Comparison of ENCODE assay signal across 25 cellular contexts in the genomic region with DNA sequence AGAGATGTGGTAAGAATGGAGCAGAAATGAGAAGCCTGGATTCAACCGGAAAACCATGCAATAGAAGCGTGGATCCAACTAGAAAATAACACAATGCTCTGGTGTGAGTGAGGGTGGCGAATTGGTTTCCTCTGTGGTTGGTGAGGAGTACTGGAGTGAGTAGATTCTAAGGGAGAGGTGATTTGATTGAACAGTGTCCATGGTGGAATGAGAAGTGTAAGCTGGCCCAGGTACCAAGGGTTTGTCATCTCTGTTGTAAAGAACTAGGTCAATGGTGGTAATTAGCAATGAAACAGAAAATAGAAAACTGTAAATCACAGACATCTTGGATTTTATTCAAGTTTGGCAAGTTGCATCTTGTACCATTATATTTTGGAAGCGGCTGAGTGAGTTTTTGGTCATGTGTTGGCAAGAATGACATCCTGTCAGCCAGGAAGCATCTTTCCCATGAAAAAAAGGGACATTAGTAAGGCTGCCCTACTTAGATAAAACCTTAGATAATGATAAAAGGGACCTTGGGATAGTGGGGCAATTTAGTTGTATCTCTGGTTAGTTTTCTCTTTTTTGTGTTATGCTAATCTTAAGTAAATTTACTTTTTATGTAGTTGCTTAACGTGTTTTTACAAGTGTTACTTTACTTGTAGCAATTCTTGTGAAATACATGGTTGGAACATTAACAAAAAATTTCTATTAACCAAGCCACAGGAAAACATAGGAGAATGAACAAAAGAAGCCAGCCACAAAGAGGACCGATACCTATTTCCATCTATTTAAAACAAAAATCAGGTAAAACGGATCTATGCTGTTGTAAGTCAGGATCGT. TPM values are rescaled to one million over a fixed set of nuclear protein-coding genes. Genes with fewer than 3 reads are reported as not detected.
A peak's percentile ranks its signal among the peaks of the same experiment; 100 is the strongest.
DNase-seq lines count a peak whose midpoint lies in the region; ATAC-seq and TF ChIP-seq lines count a peak whose summit lies in the region.
"Had no signal": no experiment of that assay in that cellular context is flagged by ENCODE, and none has a peak within 500 bp of the region (broad histone marks: within the 10 kb centered on the region; RNA-seq: fewer than 3 reads in every experiment).

No MANE protein-coding gene starts in this region.

- no peak for TF ChIP-seq POLR2A in upper lobe of left lung (IDR thresholded peaks at IDR 0.05)
- no peak for TF ChIP-seq POLR2A in adrenal gland (IDR thresholded peaks at IDR 0.05)

- POLR2A ChIA-PET in PC-3 (lab: Charles Lee; ENCODE audit: unreplicated experiment) = no interaction called here

- DNase-seq in PC-3 = peak; percentile 24
- DNase-seq in endodermal cell = no peak
- no peak for DNase-seq in left lung
- DNase-seq in upper lobe of left lung = no peak
- DNase-seq in activated CD8-positive, alpha-beta memory T cell treated with anti-CD3 and anti-CD28 coated beads for 24 hours = no peak
- DNase-seq in DMS 273 (lab: John Stamatoyannopoulos, UW; ENCODE audit: unreplicated experiment) = no peak
- DNase-seq in adrenal gland = no peak
- no peak for DNase-seq in LoVo (ENCODE audit: low spot score)
- DNase-seq: activated CD4-positive, alpha-beta memory T cell treated with anti-CD3 and anti-CD28 coated beads for 36 hours; activated effector memory CD4-positive, alpha-beta T cell treated with Interleukin-2 at 50 U/mL for 16 hours; activated naive CD8-positive, alpha-beta T cell treated with anti-CD3 and anti-CD28 coated beads for 36 hours; DMS 273 treated with DMSO at 0.1 percent for 48 hours; erythroblast; islet precursor cell; mesenchymal stem cell; NCI-H1092; NCI-H2029; NCI-H82; SHP77 had no signal

- 87 to 90% methylated on average over 6 to 8 of the region's 8 CpGs for WGBS in endodermal cell (ENCODE audit: insufficient coverage in 1 of 2, insufficient read length in 1 of 2), 2 experiments
- 54 to 57% methylated on average over 8 of the region's 8 CpGs for WGBS in upper lobe of left lung, 2 donors
- 70 to 73% (median 72%) methylated on average over 8 of the region's 8 CpGs for WGBS in adrenal gland, 4 donors

- BruUV-seq in PC-3 (replicated peaks; lab: Mats Ljungman, UMichigan) = no TSS peak

- H3K4me1 Mint-ChIP-seq in endodermal cell = peaks cover 19% of the 10 kb centered on the region
- H3K4me1 Mint-ChIP-seq: activated naive CD8-positive, alpha-beta T cell treated with anti-CD3 and anti-CD28 coated beads for 36 hours had no signal

- intact Hi-C loops in PC-3 (cut with micrococcal nuclease) = no loop called here
- intact Hi-C loops in left lung (cut with DNase I) = no loop called here
- intact Hi-C loops in adrenal gland (cut with DNase I) = no loop called here

- H3K27ac ChIP-seq in PC-3 (ENCODE audit: low read length) = no peak overlapping the region
- no peak overlapping the region for H3K27ac ChIP-seq in endodermal cell (ENCODE audit: low read depth, low read length)
- H3K27ac ChIP-seq in left lung = no peak overlapping the region
- peak overlapping the region; percentile 18 to 59 (median 44) for H3K27ac ChIP-seq in upper lobe of left lung
- H3K27ac ChIP-seq in adrenal gland = no peak overlapping the region
- H3K27ac ChIP-seq: HL-60, neutrophil had no signal

- ATAC-seq in PC-3 (no peak), left lung (peak; percentile 42), upper lobe of left lung (ENCODE audit: low FRiP score in 2 of 2) (no peak)
- ATAC-seq: activated CD4-positive, CD25-positive, alpha-beta regulatory T cell treated with anti-CD3 and anti-CD28 coated beads, Interleukin-2, amount 50 U/mL, for 24 hours; HCT116 had no signal

- no peak overlapping the region for H2AFZ ChIP-seq in PC-3 (ENCODE audit: low read length)

- H3K9me2 ChIP-seq in PC-3 (replicated peaks; ENCODE audit: low read length) = no peaks in the 10 kb centered on the region

- H3K4me3 ChIP-seq in PC-3 (ENCODE audit: low read length) (no peak overlapping the region), endodermal cell (ENCODE audit: low read length) (no peak overlapping the region), left lung (no peak overlapping the region), upper lobe of left lung (no peak overlapping the region), adrenal gland (no peak overlapping the region)
- H3K4me3 ChIP-seq: smooth muscle cell had no signal

- H3K4me1 ChIP-seq in PC-3 (ENCODE audit: insufficient read depth, low read length) (no peaks in the 10 kb centered on the region), endodermal cell (ENCODE audit: control insufficient read depth, insufficient read depth, low read length) (no peaks in the 10 kb centered on the region), left lung (peaks cover 0 to 8% of the 10 kb centered on the region in 2 donors), upper lobe of left lung (peaks cover 4 to 27% (median 15%) of the 10 kb centered on the region in 4 donors), adrenal gland (replicated peaks in 1 of 2) (no peaks in the 10 kb centered on the region)

- H3K9me3 Mint-ChIP-seq in endodermal cell = no peaks in the 10 kb centered on the region
- H3K9me3 Mint-ChIP-seq: activated CD4-positive, alpha-beta memory T cell treated with anti-CD3 and anti-CD28 coated beads for 36 hours; activated naive CD8-positive, alpha-beta T cell treated with anti-CD3 and anti-CD28 coated beads for 36 hours had no signal

- H3K9me3 ChIP-seq in PC-3 (ENCODE audit: low read length) (no peaks in the 10 kb centered on the region), endodermal cell (ENCODE audit: control insufficient read depth, low read length) (no peaks in the 10 kb centered on the region), left lung (no peaks in the 10 kb centered on the region), upper lobe of left lung (no peaks in the 10 kb centered on the region), adrenal gland (replicated peaks in 1 of 3) (no peaks in the 10 kb centered on the region)
- H3K9me3 ChIP-seq: neutrophil had no signal

- TF ChIP-seq CTCF in PC-3 (conservative IDR thresholded peaks at IDR 0.05; ENCODE audit: low read depth, low read length) (no peak), endodermal cell (conservative IDR thresholded peaks at IDR 0.05) (no peak), left lung (IDR thresholded peaks at IDR 0.05) (no peak), upper lobe of left lung (IDR thresholded peaks at IDR 0.05) (no peak), adrenal gland (IDR thresholded peaks at IDR 0.05) (no peak)

- H3K27me3 ChIP-seq in PC-3 (ENCODE audit: low read length) (no peaks in the 10 kb centered on the region), endodermal cell (ENCODE audit: control insufficient read depth, insufficient read depth, low read length, poor library complexity, severe bottlenecking) (no peaks in the 10 kb centered on the region), left lung (no peaks in the 10 kb centered on the region), upper lobe of left lung (no peaks in the 10 kb centered on the region), adrenal gland (no peaks in the 10 kb centered on the region)

- H3K27me3 Mint-ChIP-seq in endodermal cell (ENCODE audit: insufficient read depth) = peaks cover 4% of the 10 kb centered on the region

- H3K79me2 ChIP-seq in PC-3 (ENCODE audit: low read length) = no peaks in the 10 kb centered on the region

- TF ChIP-seq EP300 in upper lobe of left lung (IDR thresholded peaks at IDR 0.05) = no peak

- H3K9ac ChIP-seq in PC-3 (ENCODE audit: low read length) = no peak overlapping the region
- no peak overlapping the region for H3K9ac ChIP-seq in endodermal cell (ENCODE audit: extremely low read depth, low read length, poor library complexity, severe bottlenecking)

- no peaks in the 10 kb centered on the region for H3K36me3 ChIP-seq in PC-3 (ENCODE audit: low read depth, low read length)
- no peaks in the 10 kb centered on the region for H3K36me3 ChIP-seq in endodermal cell (ENCODE audit: control insufficient read depth, insufficient read depth, low read length)
- no peaks in the 10 kb centered on the region for H3K36me3 ChIP-seq in left lung
- H3K36me3 ChIP-seq in upper lobe of left lung = no peaks in the 10 kb centered on the region
- no peaks in the 10 kb centered on the region for H3K36me3 ChIP-seq in adrenal gland (replicated peaks in 1 of 2)
- H3K36me3 ChIP-seq: neutrophil had no signal

- no peak overlapping the region for H3K4me2 ChIP-seq in PC-3 (ENCODE audit: low read length)
- H3K4me2 ChIP-seq: smooth muscle cell had no signal

- H3K27ac Mint-ChIP-seq in endodermal cell = peak overlapping the region; percentile 16
- H3K27ac Mint-ChIP-seq: activated CD4-positive, alpha-beta memory T cell treated with anti-CD3 and anti-CD28 coated beads for 36 hours; activated naive CD8-positive, alpha-beta T cell treated with anti-CD3 and anti-CD28 coated beads for 36 hours had no signal

- H4K20me1 ChIP-seq in PC-3 (ENCODE audit: low read length) = no peaks in the 10 kb centered on the region

- no peak overlapping the region for H3K4me3 Mint-ChIP-seq in endodermal cell
- H3K4me3 Mint-ChIP-seq: activated CD4-positive, alpha-beta memory T cell treated with anti-CD3 and anti-CD28 coated beads for 36 hours; activated naive CD8-positive, alpha-beta T cell treated with anti-CD3 and anti-CD28 coated beads for 36 hours had no signal

- no peaks in the 10 kb centered on the region for H3F3A ChIP-seq in PC-3 (ENCODE audit: low read length, unreplicated experiment)

- H3K36me3 Mint-ChIP-seq in endodermal cell (ENCODE audit: low read depth) = no peaks in the 10 kb centered on the region
- H3K36me3 Mint-ChIP-seq: activated CD4-positive, alpha-beta memory T cell treated with anti-CD3 and anti-CD28 coated beads for 36 hours; activated naive CD8-positive, alpha-beta T cell treated with anti-CD3 and anti-CD28 coated beads for 36 hours had no signal

- CTCF ChIA-PET in PC-3 (lab: Charles Lee) = no interaction called here

RNA-seq across cellular contexts. Expression of a gene that starts 20.9 kb away (rescaled TPM):
- 3.1 and 5.2 TPM in 2 replicates for total RNA-seq in PC-3 (2014; rRNA removed)
- not detected for total RNA-seq in endodermal cell
- not detected for polyA plus RNA-seq in endodermal cell (2013, experiment 1 of 2)
- polyA plus RNA-seq in endodermal cell (2013, experiment 2 of 2) = not detected
- under 1 TPM; 0.55 to 0.86 TPM for total RNA-seq in left lung
- total RNA-seq in upper lobe of left lung = 1 to 10 TPM in 2 of 6 donors, under 1 TPM in 2, not detected in 2; 0.49 to 2.0 (median 1.4) TPM
- total RNA-seq in adrenal gland = not detected
- under 1 TPM in 2 of 3 donors, not detected in 1; 0.10 to 0.16 TPM for polyA plus RNA-seq in adrenal gland
- total RNA-seq: activated CD4-positive, alpha-beta memory T cell treated with anti-CD3 and anti-CD28 coated beads for 36 hours; activated naive CD8-positive, alpha-beta T cell treated with anti-CD3 and anti-CD28 coated beads for 36 hours; OCI-LY7 had no signal

RNA-seq across cellular contexts. Expression of a gene that starts 44.7 kb away (rescaled TPM):
- total RNA-seq in PC-3 (2014; rRNA removed) (not detected in 2 replicates), endodermal cell (under 1 TPM in 1 of 2 donors, not detected in 1; 0.15 TPM), left lung (1 to 10 TPM; 8.8 to 9.3 TPM), upper lobe of left lung (1 to 10 TPM; 2.1 to 5.7 (median 4.1) TPM), adrenal gland (under 1 TPM in 7 of 8 donors, not detected in 1; 0.17 to 0.65 (median 0.28) TPM)
- polyA plus RNA-seq in endodermal cell (2013, experiment 1 of 2) = not detected
- not detected for polyA plus RNA-seq in endodermal cell (2013, experiment 2 of 2)
- polyA plus RNA-seq in adrenal gland = under 1 TPM; 0.10 to 0.55 (median 0.16) TPM
- total RNA-seq: smooth muscle cell had no signal
- polyA plus RNA-seq: smooth muscle cell had no signal

Comparison
In these comparisons a context has a peak if more than half of its experiments do, and no peak if none do; other contexts are left out.
1. H3K27ac ChIP-seq: peak in upper lobe of left lung (4 of 4); none in PC-3 (single experiment), endodermal cell (single experiment), left lung (0 of 2) and adrenal gland (0 of 5).